In genomic region chr13:32246468-32246867, GRCh38 we compare ENCODE assay signal across 8 cellular contexts.
DNase-seq lines count a peak whose midpoint lies in the region; ATAC-seq and TF ChIP-seq lines count a peak whose summit lies in the region.

No MANE protein-coding gene starts in this region.

- no peak overlapping the region for H2AK5ac ChIP-seq in trophoblast cell (ENCODE audit: low read length)

- H3K79me1 ChIP-seq in trophoblast cell (ENCODE audit: low read length), result no peaks in the 10 kb centered on the region

- H3K36me3 Mint-ChIP-seq in activated CD8-positive, alpha-beta memory T cell treated with anti-CD3 and anti-CD28 coated beads, Interleukin-2, amount 10 ng/mL, durations not matched to agents 7 days and 5 days, result no peaks in the 10 kb centered on the region

- ATAC-seq in GM18498 (IDR thresholded peaks at IDR 0.05; ENCODE audit: unreplicated experiment) (peak; percentile 76), HG02759 (IDR thresholded peaks at IDR 0.05; ENCODE audit: unreplicated experiment) (peak; percentile 88)
- ATAC-seq in activated CD8-positive, alpha-beta memory T cell treated with anti-CD3 and anti-CD28 coated beads, Interleukin-2, amount 10 ng/mL, durations not matched to agents 7 days and 5 days, result peak; percentile 76

- no peaks in the 10 kb centered on the region for H3K9me3 Mint-ChIP-seq in activated CD8-positive, alpha-beta memory T cell treated with anti-CD3 and anti-CD28 coated beads, Interleukin-2, amount 10 ng/mL, durations not matched to agents 7 days and 5 days (ENCODE audit: low read depth)

- no peaks in the 10 kb centered on the region for H3K79me2 ChIP-seq in trophoblast cell (ENCODE audit: control insufficient read depth, insufficient read depth, low read length, poor library complexity)

- peak; percentile 89 for TF ChIP-seq CTCF in BE2C (IDR thresholded peaks at IDR 0.05; ENCODE audit: low read depth, low read length)

- H3K27ac Mint-ChIP-seq in activated CD8-positive, alpha-beta memory T cell treated with anti-CD3 and anti-CD28 coated beads, Interleukin-2, amount 10 ng/mL, durations not matched to agents 7 days and 5 days, result no peak overlapping the region

- H3K9me3 ChIP-seq in BE2C (no peaks in the 10 kb centered on the region), trophoblast cell (ENCODE audit: insufficient read depth, low read depth, low read length) (peaks cover 2% of the 10 kb centered on the region)

- peak; percentile 64 for DNase-seq in BE2C
- peak; percentile 10 to 76 for DNase-seq in NCI-H446 (lab: John Stamatoyannopoulos, UW)
- peak; percentile 64 for DNase-seq in activated CD8-positive, alpha-beta memory T cell treated with anti-CD3 and anti-CD28 coated beads, Interleukin-2, amount 10 ng/mL, durations not matched to agents 7 days and 5 days
- peak; percentile 59 for DNase-seq in foreskin melanocyte
- peak; percentile 54 to 82 for DNase-seq in trophoblast cell
- DNase-seq in putamen (ENCODE audit: low spot score), result no peak

- no peak overlapping the region for H3K18ac ChIP-seq in trophoblast cell (ENCODE audit: low read length)

- no peak overlapping the region for H3K4me3 Mint-ChIP-seq in activated CD8-positive, alpha-beta memory T cell treated with anti-CD3 and anti-CD28 coated beads, Interleukin-2, amount 10 ng/mL, durations not matched to agents 7 days and 5 days

- no peak overlapping the region for H3K14ac ChIP-seq in trophoblast cell (ENCODE audit: low read length)

- no peak overlapping the region for H4K8ac ChIP-seq in trophoblast cell (ENCODE audit: low read depth, low read length)

- H3K4me1 Mint-ChIP-seq in activated CD8-positive, alpha-beta memory T cell treated with anti-CD3 and anti-CD28 coated beads, Interleukin-2, amount 10 ng/mL, durations not matched to agents 7 days and 5 days, result peaks cover 10% of the 10 kb centered on the region

- H3K23ac ChIP-seq in trophoblast cell (ENCODE audit: low read length), result no peak overlapping the region

- H3K36me3 ChIP-seq in BE2C, result peaks cover 15% of the 10 kb centered on the region
- H3K36me3 ChIP-seq in trophoblast cell (ENCODE audit: control insufficient read depth in 1 of 2, insufficient read depth in 2 of 2, low read length in 2 of 2), result no peaks in the 10 kb centered on the region

- H4K12ac ChIP-seq in trophoblast cell (ENCODE audit: low read depth, low read length), result no peak overlapping the region

- no peak overlapping the region for H3K27ac ChIP-seq in trophoblast cell (ENCODE audit: low read depth, low read length)

- no peak overlapping the region for H2AFZ ChIP-seq in trophoblast cell (ENCODE audit: insufficient read depth, low read length, poor library complexity)

- H3K27me3 Mint-ChIP-seq in activated CD8-positive, alpha-beta memory T cell treated with anti-CD3 and anti-CD28 coated beads, Interleukin-2, amount 10 ng/mL, durations not matched to agents 7 days and 5 days, result peaks cover 11% of the 10 kb centered on the region

- WGBS in trophoblast cell (ENCODE audit: extremely low coverage, insufficient coverage, insufficient read length), result no CpG with 5 or more reads among the region's 2 CpGs

- H3K4ac ChIP-seq in trophoblast cell (ENCODE audit: low read depth, low read length), result no peak overlapping the region

- H2BK120ac ChIP-seq in trophoblast cell (ENCODE audit: insufficient read depth, low read length, poor library complexity), result no peak overlapping the region

- peak overlapping the region; percentile 30 for H3K9ac ChIP-seq in trophoblast cell (ENCODE audit: low read length)

- H3K4me2 ChIP-seq in trophoblast cell (ENCODE audit: low read length), result no peak overlapping the region

- no peak overlapping the region for H2BK5ac ChIP-seq in trophoblast cell (ENCODE audit: low read depth, low read length, poor library complexity)

- H2BK12ac ChIP-seq in trophoblast cell (ENCODE audit: low read length), result no peak overlapping the region

- H3K4me1 ChIP-seq in BE2C, result no peaks in the 10 kb centered on the region
- H3K4me1 ChIP-seq in trophoblast cell (ENCODE audit: control insufficient read depth in 1 of 2, insufficient read depth in 2 of 2, low read length in 2 of 2), result peaks cover 0 to 2% of the 10 kb centered on the region in 2 experiments

- H3K4me3 ChIP-seq in BE2C (ENCODE audit: low read depth, low read length), result no peak overlapping the region
- H3K4me3 ChIP-seq in trophoblast cell (ENCODE audit: low read depth, low read length), result no peak overlapping the region

- no peak overlapping the region for H4K91ac ChIP-seq in trophoblast cell (ENCODE audit: low read depth, low read length)

- H3K27me3 ChIP-seq in BE2C (no peaks in the 10 kb centered on the region), trophoblast cell (ENCODE audit: insufficient read depth, low read length) (no peaks in the 10 kb centered on the region)

- CTCF ChIA-PET in activated CD8-positive, alpha-beta memory T cell treated with anti-CD3 and anti-CD28 coated beads, Interleukin-2, amount 10 ng/mL, durations not matched to agents 7 days and 5 days (lab: Charles Lee), result interaction anchor here (0.6 to 2.7 kb wide), 9 partner anchors 10 to 337 kb away, joined by 3 to 10 read pairs (median 4); partner anchors contain the start of gene N4BP2L1
